4 cellular contexts compared by ENCODE assay signal in the genomic region with DNA sequence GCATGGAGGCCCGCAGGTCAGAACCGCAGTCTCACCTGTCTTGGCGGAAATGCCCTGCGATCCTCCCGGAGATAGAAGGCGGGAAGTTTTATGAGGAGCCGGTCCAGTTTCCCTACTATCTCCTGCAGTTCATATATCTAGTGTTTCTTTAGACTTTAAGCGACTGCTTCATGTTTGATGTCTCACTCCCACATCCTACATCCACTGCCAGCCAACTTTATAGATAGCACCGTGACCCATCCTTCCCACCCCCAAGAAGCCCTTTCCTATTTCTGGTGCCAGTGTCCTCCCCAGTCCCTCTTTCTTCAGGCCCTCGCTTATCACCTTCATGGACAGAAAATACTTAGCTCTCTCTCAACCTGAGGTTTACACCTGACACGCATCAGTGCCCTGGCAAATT. TPM values are rescaled to one million over a fixed set of nuclear protein-coding genes. Genes with fewer than 3 reads are reported as not detected.
"Had no signal": no experiment of that assay in that cellular context is flagged by ENCODE, and none has a peak within 500 bp of the region (broad histone marks: within the 10 kb centered on the region; RNA-seq: fewer than 3 reads in every experiment).

No MANE protein-coding gene starts in this region.

RNA-seq across cellular contexts. Expression of a gene that starts 0.9 kb away (rescaled TPM):
- total RNA-seq: myocyte had no signal
- polyA plus RNA-seq: hepatocyte, lung, mammary epithelial cell had no signal
